ENCODE assay signal across 30 cellular contexts in genomic region chr1:38701088-38701487, GRCh38.
"Had no signal": no experiment of that assay in that cellular context is flagged by ENCODE, and none has a peak within 500 bp of the region (broad histone marks: within the 10 kb centered on the region; RNA-seq: fewer than 3 reads in every experiment).

No MANE protein-coding gene starts in this region.

- H3K27ac ChIP-seq: ovary, parathyroid adenoma, psoas muscle, right lobe of liver, sigmoid colon, suprapubic skin, testis, tibial artery, transverse colon, upper lobe of right lung, vagina had no signal

- H3K4me1 Mint-ChIP-seq: naive thymus-derived CD8-positive, alpha-beta T cell; nephron progenitor cell; neural crest cell; stimulated activated memory B cell treated with anti-CD40 and anti-IgM and Interleukin-4, amounts not matched to agents 10 μg/mL and 1 μg/mL and 100 μg/mL, for 72 hours; stimulated activated naive CD8-positive, alpha-beta T cell treated with anti-CD3 and anti-CD28 coated beads, Interleukin-15, amount 100 ng/mL, for 72 hours had no signal

- H3K36me3 Mint-ChIP-seq: stimulated activated memory B cell treated with anti-CD40 and anti-IgM and Interleukin-4, amounts not matched to agents 10 μg/mL and 1 μg/mL and 100 μg/mL, for 72 hours; type B pancreatic cell had no signal

- H3K36me3 ChIP-seq: ovary, right lobe of liver, sigmoid colon, suprapubic skin, tibial artery, transverse colon, upper lobe of right lung, vagina had no signal

- H2AFZ ChIP-seq: parathyroid adenoma had no signal

- H3K9ac ChIP-seq: parathyroid adenoma had no signal

- H3K27ac Mint-ChIP-seq: naive thymus-derived CD8-positive, alpha-beta T cell; natural killer cell treated with Interleukin-12 subunit alpha and Interleukin-12 subunit beta and Interleukin-15 and Interleukin-18, amount 100 ng/mL, for 72 hours; nephron progenitor cell; progenitor cell of endocrine pancreas; stimulated activated memory B cell treated with anti-CD40 and anti-IgM and Interleukin-4, amounts not matched to agents 10 μg/mL and 1 μg/mL and 100 μg/mL, for 72 hours; stimulated activated naive CD8-positive, alpha-beta T cell treated with anti-CD3 and anti-CD28 coated beads, Interleukin-15, amount 100 ng/mL, for 72 hours; type B pancreatic cell had no signal

- H3K4me1 ChIP-seq: parathyroid adenoma, psoas muscle, right lobe of liver, sigmoid colon, suprapubic skin, testis, tibial artery, transverse colon, upper lobe of right lung, vagina had no signal

- H3K9me3 ChIP-seq: right lobe of liver, suprapubic skin, testis, upper lobe of right lung, vagina had no signal

- H3K4me3 ChIP-seq: ovary, psoas muscle, right lobe of liver, sigmoid colon, suprapubic skin, testis, tibial artery, transverse colon, upper lobe of right lung, vagina had no signal

- H3K27me3 ChIP-seq: ovary, right lobe of liver, testis, vagina had no signal

- ATAC-seq: naive thymus-derived CD8-positive, alpha-beta T cell; natural killer cell treated with Interleukin-12 subunit alpha and Interleukin-12 subunit beta and Interleukin-15 and Interleukin-18, amount 100 ng/mL, for 72 hours; psoas muscle; right cardiac atrium; right lobe of liver; stimulated activated memory B cell treated with anti-CD40 and anti-IgM and Interleukin-4, amounts not matched to agents 10 μg/mL and 1 μg/mL and 100 μg/mL, for 72 hours; stimulated activated naive CD8-positive, alpha-beta T cell treated with anti-CD3 and anti-CD28 coated beads, Interleukin-15, amount 100 ng/mL, for 72 hours; stimulated activated naive CD8-positive, alpha-beta T cell treated with anti-CD3 and anti-CD28 coated beads, Interleukin-15, Interleukin-2, amounts not matched to agents 100 U/mL and 50 U/mL, for 24 hours; upper lobe of right lung had no signal

- H3K9me3 Mint-ChIP-seq: natural killer cell treated with Interleukin-12 subunit alpha and Interleukin-12 subunit beta and Interleukin-15 and Interleukin-18, amount 100 ng/mL, for 72 hours; neural crest cell; type B pancreatic cell had no signal

- DNase-seq: naive thymus-derived CD8-positive, alpha-beta T cell; nephron progenitor cell; occipital lobe; ovary; posterior cingulate gyrus; psoas muscle; right cardiac atrium; right lobe of liver; sigmoid colon; small intestine; stimulated activated CD4-positive, alpha-beta T cell treated with anti-CD3 and anti-CD28 coated beads, Interleukin-1b, Interleukin-23, amount 100 ng/mL, for 48 hours; stimulated activated CD4-positive, alpha-beta T cell treated with anti-CD3 and anti-CD28 coated beads, Interleukin-4, amount 100 ng/mL, for 1 hour; stimulated activated CD4-positive, alpha-beta T cell treated with anti-CD3 and anti-CD28 coated beads, Interleukin-4, amount 100 ng/mL, for 4 hours; stimulated activated CD8-positive, alpha-beta memory T cell treated with anti-CD3 and anti-CD28 coated beads, Interleukin-4, amount 100 ng/mL, for 48 hours; stimulated activated naive CD4-positive, alpha-beta T cell; stimulated activated naive CD8-positive, alpha-beta T cell treated with anti-CD3 and anti-CD28 coated beads, Interleukin-15, amount 100 ng/mL, for 72 hours; stimulated activated naive CD8-positive, alpha-beta T cell treated with anti-CD3 and anti-CD28 coated beads, Interleukin-15, Interleukin-2, amounts not matched to agents 100 U/mL and 50 U/mL, for 24 hours; substantia nigra; testis; tibial artery; transverse colon; upper lobe of right lung had no signal

- FAIRE-seq: small intestine had no signal

- H3K4me3 Mint-ChIP-seq: naive thymus-derived CD8-positive, alpha-beta T cell; natural killer cell treated with Interleukin-12 subunit alpha and Interleukin-12 subunit beta and Interleukin-15 and Interleukin-18, amount 100 ng/mL, for 72 hours; nephron progenitor cell; neural crest cell; stimulated activated memory B cell treated with anti-CD40 and anti-IgM and Interleukin-4, amounts not matched to agents 10 μg/mL and 1 μg/mL and 100 μg/mL, for 72 hours; stimulated activated naive CD8-positive, alpha-beta T cell treated with anti-CD3 and anti-CD28 coated beads, Interleukin-15, amount 100 ng/mL, for 72 hours; type B pancreatic cell had no signal
